In the genomic region with DNA sequence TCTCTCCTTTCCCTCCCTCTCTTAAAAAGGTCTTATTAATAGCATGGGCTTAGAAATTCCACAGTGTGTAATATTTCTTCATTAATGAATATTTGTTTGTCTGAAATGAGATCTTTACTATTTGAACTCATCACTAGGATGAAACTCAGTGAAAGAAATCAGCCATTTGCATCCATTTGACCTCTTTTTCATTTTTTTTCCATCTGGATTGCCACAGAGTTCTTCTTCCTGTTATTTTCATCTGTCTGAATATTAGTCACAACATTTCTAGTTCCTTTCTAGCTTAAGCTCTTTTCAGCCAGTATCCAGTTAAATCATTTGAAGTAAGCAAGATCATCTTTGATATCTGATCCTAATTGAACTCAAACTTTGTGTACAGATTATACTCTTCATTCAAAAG, we compare ENCODE assay signal across 1 cellular context.
TF ChIP-seq lines count a peak whose summit lies in the region.

No MANE protein-coding gene starts in this region.

TF ChIP-seq in IMR-90, 13 proteins besides CTCF, POLR2A, EP300 and RAD21:
- TF ChIP-seq SMC3 (IDR thresholded peaks at IDR 0.05; ENCODE audit: low read depth, low read length) (no peak), USF2 (IDR thresholded peaks at IDR 0.05; ENCODE audit: low read depth, low read length) (no peak), CHD1 (IDR thresholded peaks at IDR 0.05; ENCODE audit: low read depth, low read length) (no peak), BHLHE40 (IDR thresholded peaks at IDR 0.05; ENCODE audit: low read depth, low read length) (no peak)
